ENCODE assay signal across 8 cellular contexts in the genomic region with DNA sequence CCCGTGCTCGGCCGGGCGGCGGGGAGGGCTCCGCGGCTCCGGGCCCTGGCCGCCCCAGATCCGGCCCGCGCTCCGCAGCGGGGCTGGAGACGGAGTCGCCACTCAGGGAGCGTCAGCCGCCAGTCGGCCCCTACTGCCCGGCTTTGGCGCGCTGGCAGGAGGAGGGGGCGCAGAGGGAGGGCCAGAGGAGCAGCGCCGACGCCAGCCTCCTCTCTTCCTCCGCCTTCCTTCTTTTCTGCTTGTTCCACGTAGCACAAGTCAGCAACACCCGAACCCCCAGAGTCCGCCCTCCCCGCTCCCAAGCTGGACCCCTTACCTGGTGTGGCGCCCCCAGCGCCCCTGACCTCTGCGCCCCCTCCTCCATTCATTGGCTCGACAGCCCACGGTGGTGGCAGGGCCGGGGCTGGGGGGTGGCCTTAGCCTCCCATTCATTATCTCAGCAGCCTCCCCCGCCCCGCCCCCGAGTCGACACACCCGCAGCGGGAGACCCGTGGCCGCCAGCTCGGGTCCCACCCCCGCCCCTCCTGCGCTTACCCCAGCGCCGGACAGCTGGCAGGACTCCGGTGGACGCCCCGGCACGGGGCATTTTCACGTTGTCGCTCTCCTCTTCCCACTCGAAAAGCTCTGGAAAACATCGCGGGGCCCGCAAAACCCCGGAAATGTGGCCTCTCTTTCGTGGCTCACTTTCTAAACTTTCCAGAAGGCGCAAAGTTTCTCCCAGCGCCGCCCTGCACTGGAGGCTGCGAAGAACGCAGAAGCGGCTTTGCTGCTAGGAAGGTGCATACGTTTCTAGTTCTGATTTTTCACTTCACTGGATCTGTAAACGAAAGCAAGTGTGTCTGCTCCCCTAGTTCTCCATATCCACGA. TPM values are rescaled to one million over a fixed set of nuclear protein-coding genes. Genes with fewer than 3 reads are reported as not detected.
DNase-seq lines count a peak whose midpoint lies in the region; ATAC-seq and TF ChIP-seq lines count a peak whose summit lies in the region.

A gene with protein sequence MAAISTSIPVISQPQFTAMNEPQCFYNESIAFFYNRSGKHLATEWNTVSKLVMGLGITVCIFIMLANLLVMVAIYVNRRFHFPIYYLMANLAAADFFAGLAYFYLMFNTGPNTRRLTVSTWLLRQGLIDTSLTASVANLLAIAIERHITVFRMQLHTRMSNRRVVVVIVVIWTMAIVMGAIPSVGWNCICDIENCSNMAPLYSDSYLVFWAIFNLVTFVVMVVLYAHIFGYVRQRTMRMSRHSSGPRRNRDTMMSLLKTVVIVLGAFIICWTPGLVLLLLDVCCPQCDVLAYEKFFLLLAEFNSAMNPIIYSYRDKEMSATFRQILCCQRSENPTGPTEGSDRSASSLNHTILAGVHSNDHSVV (minus strand): TSS at position 135 of the 867 bp plus-strand sequence. CDS start 66,353 bp downstream, outside the sequence.

- H3K27me3 Mint-ChIP-seq in activated CD8-positive, alpha-beta memory T cell treated with anti-CD3 and anti-CD28 coated beads, Interleukin-2, amount 10 ng/mL, durations not matched to agents 7 days and 5 days = peaks cover 30% of the 10 kb centered on the region
- H3K27me3 Mint-ChIP-seq in stimulated activated naive CD8-positive, alpha-beta T cell treated with anti-CD3 and anti-CD28 coated beads, Interleukin-15, Interleukin-2, amounts not matched to agents 100 ng/mL and 50 ng/mL, for 24 hours = peaks cover 44% of the 10 kb centered on the region

- peak within 1 kb of the TSS; percentile 71 for H3K4me3 ChIP-seq in colonic mucosa
- H3K4me3 ChIP-seq in left lung = peak within 1 kb of the TSS; percentile 61 to 72
- no peak within 1 kb of the TSS for H3K4me3 ChIP-seq in effector memory CD4-positive, alpha-beta T cell (ENCODE audit: insufficient read depth, low read depth, low read length, poor library complexity, severe bottlenecking)

- H3K4me1 ChIP-seq in colonic mucosa = no peaks in the 10 kb centered on the region
- peaks cover 0 to 26% of the 10 kb centered on the region in 2 donors for H3K4me1 ChIP-seq in left lung
- no peaks in the 10 kb centered on the region for H3K4me1 ChIP-seq in effector memory CD4-positive, alpha-beta T cell (ENCODE audit: control insufficient read depth, insufficient read depth, low read length, poor library complexity, severe bottlenecking)

- no peaks in the 10 kb centered on the region for H3K36me3 ChIP-seq in colonic mucosa
- H3K36me3 ChIP-seq in left lung = no peaks in the 10 kb centered on the region
- H3K36me3 ChIP-seq in effector memory CD4-positive, alpha-beta T cell (ENCODE audit: control insufficient read depth, insufficient read depth, low read length) = no peaks in the 10 kb centered on the region

- CTCF ChIA-PET in activated CD8-positive, alpha-beta memory T cell treated with anti-CD3 and anti-CD28 coated beads, Interleukin-2, amount 10 ng/mL, durations not matched to agents 7 days and 5 days (lab: Charles Lee) = no interaction called here

- peaks cover 1% of the 10 kb centered on the region for H3K36me3 Mint-ChIP-seq in activated CD8-positive, alpha-beta memory T cell treated with anti-CD3 and anti-CD28 coated beads, Interleukin-2, amount 10 ng/mL, durations not matched to agents 7 days and 5 days
- no peaks in the 10 kb centered on the region for H3K36me3 Mint-ChIP-seq in stimulated activated naive CD8-positive, alpha-beta T cell treated with anti-CD3 and anti-CD28 coated beads, Interleukin-15, Interleukin-2, amounts not matched to agents 100 ng/mL and 50 ng/mL, for 24 hours (ENCODE audit: low read depth)

- intact Hi-C loops in colonic mucosa (cut with DNase I) = loop anchor here (10.0 kb wide), 2 partner anchors 256 to 394 kb away; no protein-coding TSS in a partner anchor
- intact Hi-C loops in left lung (cut with DNase I) = no loop called here

- H3K27me3 ChIP-seq in colonic mucosa = no peaks in the 10 kb centered on the region
- H3K27me3 ChIP-seq in left lung = peaks cover 0 to 62% of the 10 kb centered on the region in 2 donors
- H3K27me3 ChIP-seq in effector memory CD4-positive, alpha-beta T cell (replicated peaks; ENCODE audit: control insufficient read depth, insufficient read depth, low read length, poor library complexity, severe bottlenecking) = no peaks in the 10 kb centered on the region

- peak within 1 kb of the TSS; percentile 85 for H3K27ac ChIP-seq in colonic mucosa
- H3K27ac ChIP-seq in left lung = peak within 1 kb of the TSS; percentile 81 to 83
- H3K27ac ChIP-seq in effector memory CD4-positive, alpha-beta T cell (ENCODE audit: insufficient read depth, low read length, poor library complexity, severe bottlenecking) = no peak within 1 kb of the TSS

- H3K9me3 Mint-ChIP-seq in activated CD8-positive, alpha-beta memory T cell treated with anti-CD3 and anti-CD28 coated beads, Interleukin-2, amount 10 ng/mL, durations not matched to agents 7 days and 5 days (ENCODE audit: low read depth) = no peaks in the 10 kb centered on the region
- no peaks in the 10 kb centered on the region for H3K9me3 Mint-ChIP-seq in stimulated activated naive CD8-positive, alpha-beta T cell treated with anti-CD3 and anti-CD28 coated beads, Interleukin-15, Interleukin-2, amounts not matched to agents 100 ng/mL and 50 ng/mL, for 24 hours

- no peak within 1 kb of the TSS for H3K4me3 Mint-ChIP-seq in activated CD8-positive, alpha-beta memory T cell treated with anti-CD3 and anti-CD28 coated beads, Interleukin-2, amount 10 ng/mL, durations not matched to agents 7 days and 5 days
- H3K4me3 Mint-ChIP-seq in stimulated activated naive CD8-positive, alpha-beta T cell treated with anti-CD3 and anti-CD28 coated beads, Interleukin-15, Interleukin-2, amounts not matched to agents 100 ng/mL and 50 ng/mL, for 24 hours = peak within 1 kb of the TSS; percentile 65

- ATAC-seq in activated CD8-positive, alpha-beta memory T cell treated with anti-CD3 and anti-CD28 coated beads, Interleukin-2, amount 10 ng/mL, durations not matched to agents 7 days and 5 days = no peak
- peak; percentile 72 for ATAC-seq in left lung

- DNase-seq in activated CD8-positive, alpha-beta memory T cell treated with anti-CD3 and anti-CD28 coated beads, Interleukin-2, amount 10 ng/mL, durations not matched to agents 7 days and 5 days = no peak
- no peak for DNase-seq in activated CD8-positive, alpha-beta memory T cell treated with anti-CD3 and anti-CD28 coated beads, Interleukin-2, amount 50 U/mL, for 48 hours
- peak; percentile 41 to 48 for DNase-seq in NCI-H1930 (lab: John Stamatoyannopoulos, UW)
- DNase-seq in colonic mucosa = peak; percentile 79
- DNase-seq in left lung = peak; percentile 63 to 87
- DNase-seq in effector memory CD4-positive, alpha-beta T cell = no peak
- no peak for DNase-seq in DMS79 treated with DMSO at 0.1 percent for 48 hours (lab: John Stamatoyannopoulos, UW)

- H3K9me3 ChIP-seq in colonic mucosa = no peaks in the 10 kb centered on the region
- no peaks in the 10 kb centered on the region for H3K9me3 ChIP-seq in left lung
- H3K9me3 ChIP-seq in effector memory CD4-positive, alpha-beta T cell (ENCODE audit: control insufficient read depth, low read length) = no peaks in the 10 kb centered on the region

- peak within 1 kb of the TSS; percentile 32 for H3K27ac Mint-ChIP-seq in activated CD8-positive, alpha-beta memory T cell treated with anti-CD3 and anti-CD28 coated beads, Interleukin-2, amount 10 ng/mL, durations not matched to agents 7 days and 5 days
- no peak within 1 kb of the TSS for H3K27ac Mint-ChIP-seq in stimulated activated naive CD8-positive, alpha-beta T cell treated with anti-CD3 and anti-CD28 coated beads, Interleukin-15, Interleukin-2, amounts not matched to agents 100 ng/mL and 50 ng/mL, for 24 hours

- TF ChIP-seq CTCF in colonic mucosa (IDR thresholded peaks at IDR 0.05) (no peak), left lung (IDR thresholded peaks at IDR 0.05) (no peak)

- peaks cover 8% of the 10 kb centered on the region for H3K4me1 Mint-ChIP-seq in activated CD8-positive, alpha-beta memory T cell treated with anti-CD3 and anti-CD28 coated beads, Interleukin-2, amount 10 ng/mL, durations not matched to agents 7 days and 5 days
- H3K4me1 Mint-ChIP-seq in stimulated activated naive CD8-positive, alpha-beta T cell treated with anti-CD3 and anti-CD28 coated beads, Interleukin-15, Interleukin-2, amounts not matched to agents 100 ng/mL and 50 ng/mL, for 24 hours (ENCODE audit: low read depth) = peaks cover 14% of the 10 kb centered on the region

- peak within 1 kb of the TSS; percentile 88 to 92 for H3K9ac ChIP-seq in colonic mucosa (ENCODE audit: low read depth in 2 of 2, low read length in 2 of 2)

RNA-seq across cellular contexts. Expression of the gene that starts here (rescaled TPM):
- not detected for total RNA-seq in activated CD8-positive, alpha-beta memory T cell treated with anti-CD3 and anti-CD28 coated beads, Interleukin-2, amount 10 ng/mL, durations not matched to agents 7 days and 5 days
- total RNA-seq in colonic mucosa = 10 to 100 TPM; 16.5 to 20.2 TPM
- total RNA-seq in left lung = 10 to 100 TPM; 23.3 to 40.5 TPM

Comparison
In these comparisons a context has a peak if more than half of its experiments do, and no peak if none do; other contexts are left out.
1. RNA of the gene that starts here (total RNA-seq): 23.3 to 40.5 TPM in left lung and 16.5 to 20.2 TPM in colonic mucosa; not detected in activated CD8-positive, alpha-beta memory T cell treated with anti-CD3 and anti-CD28 coated beads, Interleukin-2, amount 10 ng/mL, durations not matched to agents 7 days and 5 days; every median in the first group is over 10 times any median in the second.
2. DNase-seq: peak in NCI-H1930 (2 of 2), colonic mucosa (single experiment) and left lung (2 of 2); none in activated CD8-positive, alpha-beta memory T cell treated with anti-CD3 and anti-CD28 coated beads, Interleukin-2, amount 10 ng/mL, durations not matched to agents 7 days and 5 days (single experiment), activated CD8-positive, alpha-beta memory T cell treated with anti-CD3 and anti-CD28 coated beads, Interleukin-2, amount 50 U/mL, for 48 hours (single experiment), effector memory CD4-positive, alpha-beta T cell (0 of 3) and DMS79 treated with DMSO at 0.1 percent for 48 hours (single experiment).